ENCODE assay signal across 2 cellular contexts in genomic region chr5:90982576-90982975, GRCh38.
TF ChIP-seq lines count a peak whose summit lies in the region.

No MANE protein-coding gene starts in this region.

TF ChIP-seq in IMR-90, 13 proteins besides CTCF, POLR2A, EP300 and RAD21:
- no peak for TF ChIP-seq BHLHE40 (IDR thresholded peaks at IDR 0.05; ENCODE audit: low read depth, low read length)
- TF ChIP-seq CHD1 (IDR thresholded peaks at IDR 0.05; ENCODE audit: low read depth, low read length) = no peak
- no peak for TF ChIP-seq RCOR1 (IDR thresholded peaks at IDR 0.05; ENCODE audit: insufficient replicate concordance, low read length)
- no peak for TF ChIP-seq SMC3 (IDR thresholded peaks at IDR 0.05; ENCODE audit: low read depth, low read length)
- TF ChIP-seq USF2 (IDR thresholded peaks at IDR 0.05; ENCODE audit: low read depth, low read length) = no peak
- TF ChIP-seq MXI1 (IDR thresholded peaks at IDR 0.05; ENCODE audit: borderline replicate concordance, low read depth, low read length) = no peak
- TF ChIP-seq ELK1 (IDR thresholded peaks at IDR 0.05; ENCODE audit: borderline replicate concordance, low read depth, low read length) = no peak
- no peak for TF ChIP-seq MAZ (IDR thresholded peaks at IDR 0.05; ENCODE audit: borderline replicate concordance, low read depth, low read length)
- no peak for TF ChIP-seq FOS (IDR thresholded peaks at IDR 0.05; ENCODE audit: low read depth, low read length)
- no peak for TF ChIP-seq CEBPB (IDR thresholded peaks at IDR 0.05; ENCODE audit: low read depth, low read length)
- no peak for TF ChIP-seq MAFK (IDR thresholded peaks at IDR 0.05; ENCODE audit: low read depth, low read length)
- no peak for TF ChIP-seq NFE2L2 (IDR thresholded peaks at IDR 0.05; ENCODE audit: low read depth, low read length)
- no peak for TF ChIP-seq RFX5 (IDR thresholded peaks at IDR 0.05; ENCODE audit: low read depth, low read length)

TF ChIP-seq in SK-N-SH, 30 proteins besides CTCF, POLR2A, EP300 and RAD21:
- no peak for TF ChIP-seq EZH2phosphoT487 (IDR thresholded peaks at IDR 0.05; ENCODE audit: borderline replicate concordance, low read depth)
- no peak for TF ChIP-seq PBX3 (IDR thresholded peaks at IDR 0.05)
- TF ChIP-seq FOXJ3 (CRISPR knock-in tag; IDR thresholded peaks at IDR 0.05) = no peak
- TF ChIP-seq RXRA (IDR thresholded peaks at IDR 0.05; ENCODE audit: borderline replicate concordance, low read depth) = no peak
- no peak for TF ChIP-seq NFIC (IDR thresholded peaks at IDR 0.05; ENCODE audit: borderline replicate concordance)
- no peak for TF ChIP-seq MXI1 (IDR thresholded peaks at IDR 0.05; ENCODE audit: low read depth, low read length)
- TF ChIP-seq MAX (IDR thresholded peaks at IDR 0.05; ENCODE audit: low read depth) = no peak
- TF ChIP-seq FOSL2 (IDR thresholded peaks at IDR 0.05; ENCODE audit: borderline replicate concordance, low read depth) = no peak
- no peak for TF ChIP-seq MEF2A (IDR thresholded peaks at IDR 0.05; ENCODE audit: borderline replicate concordance, low read depth)
- no peak for TF ChIP-seq NRF1 (IDR thresholded peaks at IDR 0.05; ENCODE audit: low read depth, low read length)
- TF ChIP-seq TAF1 (IDR thresholded peaks at IDR 0.05; ENCODE audit: borderline replicate concordance, low read depth, low read length) = no peak
- no peak for TF ChIP-seq GABPA (IDR thresholded peaks at IDR 0.05; ENCODE audit: low read depth)
- no peak for TF ChIP-seq YY1 (IDR thresholded peaks at IDR 0.05; ENCODE audit: low read depth)
- no peak for TF ChIP-seq POLR2AphosphoS5 (IDR thresholded peaks at IDR 0.05; ENCODE audit: low read depth, low read length)
- no peak for TF ChIP-seq ELF1 (IDR thresholded peaks at IDR 0.05)
- TF ChIP-seq RCOR1 (IDR thresholded peaks at IDR 0.05; ENCODE audit: low read length) = no peak
